ENCODE assay signal across 23 cellular contexts in genomic region chr7:34073676-34074075, GRCh38.
A peak's percentile ranks its signal among the peaks of the same experiment; 100 is the strongest.
DNase-seq lines count a peak whose midpoint lies in the region; ATAC-seq and TF ChIP-seq lines count a peak whose summit lies in the region.
"Had no signal": no experiment of that assay in that cellular context is flagged by ENCODE, and none has a peak within 500 bp of the region (broad histone marks: within the 10 kb centered on the region; RNA-seq: fewer than 3 reads in every experiment).

No MANE protein-coding gene starts in this region.

- H3K9me2 ChIP-seq in SK-N-SH = no peaks in the 10 kb centered on the region

- ATAC-seq in SK-N-SH treated with all-trans-retinoic acid at 6 μM for 48 hours (no peak), right cardiac atrium (peak in 1 of 2 donors; percentile 71), GM18502 (IDR thresholded peaks at IDR 0.05; ENCODE audit: poor library complexity, unreplicated experiment) (no peak)
- ATAC-seq: activated T-cell treated with anti-CD3 and anti-CD28 coated beads, Interleukin-2, amount 50 U/mL, for 72 hours; left colon had no signal

- intact Hi-C loops in right cardiac atrium (cut with DNase I) = no loop called here
- intact Hi-C loops in thyroid gland (cut with DNase I) = no loop called here
- intact Hi-C loops in stomach (cut with DNase I; ENCODE audit: low total_unique reads) = no loop called here

- no peak overlapping the region for H3K9ac ChIP-seq in SK-N-SH

- no peak overlapping the region for H3K4me2 ChIP-seq in SK-N-SH

- H4K20me1 ChIP-seq in SK-N-SH (ENCODE audit: insufficient read depth) = no peaks in the 10 kb centered on the region

- H3K27me3 ChIP-seq in SK-N-SH (ENCODE audit: insufficient read depth) (no peaks in the 10 kb centered on the region), right cardiac atrium (ENCODE audit: control insufficient read depth, insufficient read depth) (no peaks in the 10 kb centered on the region), thyroid gland (no peaks in the 10 kb centered on the region), stomach (no peaks in the 10 kb centered on the region)
- H3K27me3 ChIP-seq: BE2C had no signal

- POLR2A ChIA-PET in SK-N-SH (lab: Yijun Ruan, JAX) = no interaction called here

- peaks cover 22% of the 10 kb centered on the region for H3F3A ChIP-seq in SK-N-SH (replicated peaks; ENCODE audit: insufficient read depth)

- H2AFZ ChIP-seq in SK-N-SH (ENCODE audit: low read depth) = no peak overlapping the region

- no peaks in the 10 kb centered on the region for H3K79me2 ChIP-seq in SK-N-SH (ENCODE audit: insufficient read depth)

- DNase-seq in SK-N-SH = no peak
- peak; percentile 60 to 68 for DNase-seq in cardiac fibroblast (ENCODE audit: low read depth in 2 of 2)
- peak in 2 of 3 donors; percentile 41 to 61 for DNase-seq in right cardiac atrium
- DNase-seq in thyroid gland = peak; percentile 32 to 69
- DNase-seq in stomach = no peak
- DNase-seq in SHP77 treated with DMSO at 0.1 percent for 48 hours (lab: John Stamatoyannopoulos, UW) = no peak
- DNase-seq: 8988T; activated CD4-positive, alpha-beta T cell treated with anti-CD3 and anti-CD28 coated beads for 48 hours; activated T-cell treated with anti-CD3 and anti-CD28 coated beads, Interleukin-2, amount 50 U/mL, for 72 hours; anterior cingulate cortex; BE2C; DND-41; erythroblast; Kasumi-1; left colon; NCI-H1930; nephron progenitor cell; SHP77; small intestine; stimulated activated naive CD4-positive, alpha-beta T cell had no signal

- WGBS in SK-N-SH (ENCODE audit: low lambda C conversion rate) = 37% methylated on average over 2 of the region's 2 CpGs
- WGBS in right cardiac atrium = 49% methylated on average over 2 of the region's 2 CpGs
- WGBS in thyroid gland, 2 donors = 26 to 42% methylated on average over 2 of the region's 2 CpGs
- WGBS in stomach, 5 donors = 64 to 75% (median 67%) methylated on average over 2 of the region's 2 CpGs

- H3K27ac ChIP-seq in SK-N-SH (ENCODE audit: low read depth in 2 of 2, low read length in 1 of 2) (no peak overlapping the region), right cardiac atrium (ENCODE audit: low read length) (no peak overlapping the region), thyroid gland (no peak overlapping the region), stomach (no peak overlapping the region)
- H3K27ac ChIP-seq: prostate gland had no signal

- H3K36me3 ChIP-seq in SK-N-SH (replicated peaks in 1 of 2; ENCODE audit: control insufficient read depth in 1 of 2, insufficient read depth in 2 of 2, low read length in 1 of 2) (no peaks in the 10 kb centered on the region), thyroid gland (no peaks in the 10 kb centered on the region), stomach (peaks cover 0 to under 1% (median 0%) of the 10 kb centered on the region in 4 donors)
- H3K36me3 ChIP-seq: BE2C, prostate gland had no signal

- TF ChIP-seq EP300 in SK-N-SH (IDR thresholded peaks at IDR 0.05; ENCODE audit: borderline replicate concordance in 1 of 2, low read depth in 1 of 2, low read length in 1 of 2) (no peak), stomach (IDR thresholded peaks at IDR 0.05) (no peak)

- CTCF ChIA-PET in SK-N-SH (lab: Yijun Ruan, JAX) = interaction anchor here (1.0 to 4.3 kb wide), 2 partner anchors 14 to 18 kb away, joined by 4 to 14 read pairs; no protein-coding TSS in a partner anchor

- no peak overlapping the region for H3K4me3 ChIP-seq in SK-N-SH (ENCODE audit: low read depth in 2 of 2, low read length in 1 of 2)
- H3K4me3 ChIP-seq in cardiac fibroblast (replicated peaks in 1 of 2; ENCODE audit: low read depth in 2 of 2, low read length in 2 of 2) = no peak overlapping the region
- no peak overlapping the region for H3K4me3 ChIP-seq in right cardiac atrium (ENCODE audit: low read length)
- no peak overlapping the region for H3K4me3 ChIP-seq in thyroid gland (replicated peaks in 1 of 3)
- no peak overlapping the region for H3K4me3 ChIP-seq in stomach
- H3K4me3 ChIP-seq: prostate gland had no signal

- H3K4me1 ChIP-seq in SK-N-SH (ENCODE audit: control insufficient read depth in 1 of 2, insufficient read depth in 2 of 2, low read depth in 1 of 2, low read length in 1 of 2) = peaks cover 0 to 30% of the 10 kb centered on the region in 2 experiments; a peak in 2 of 4 replicates
- H3K4me1 ChIP-seq in right cardiac atrium (ENCODE audit: control insufficient read depth, insufficient read depth, low read length) = no peaks in the 10 kb centered on the region
- H3K4me1 ChIP-seq in thyroid gland = no peaks in the 10 kb centered on the region
- peaks cover 0 to 19% (median 8%) of the 10 kb centered on the region in 4 donors for H3K4me1 ChIP-seq in stomach
- H3K4me1 ChIP-seq: BE2C, prostate gland had no signal

- no peak for TF ChIP-seq RAD21 in SK-N-SH (IDR thresholded peaks at IDR 0.05; ENCODE audit: low read length)

- TF ChIP-seq POLR2A in thyroid gland (IDR thresholded peaks at IDR 0.05) (no peak), stomach (IDR thresholded peaks at IDR 0.05) (no peak)

- no peak for TF ChIP-seq CTCF in SK-N-SH (IDR thresholded peaks at IDR 0.05)
- TF ChIP-seq CTCF in cardiac fibroblast (IDR thresholded peaks at IDR 0.05; ENCODE audit: low read depth, low read length) = no peak
- no peak for TF ChIP-seq CTCF in thyroid gland (IDR thresholded peaks at IDR 0.05)
- TF ChIP-seq CTCF in stomach (IDR thresholded peaks at IDR 0.05) = no peak

- H3K9me3 ChIP-seq in SK-N-SH = no peaks in the 10 kb centered on the region
- no peaks in the 10 kb centered on the region for H3K9me3 ChIP-seq in right cardiac atrium (ENCODE audit: control insufficient read depth, low read length)
- H3K9me3 ChIP-seq in thyroid gland = no peaks in the 10 kb centered on the region
- no peaks in the 10 kb centered on the region for H3K9me3 ChIP-seq in stomach
- H3K9me3 ChIP-seq: BE2C, prostate gland had no signal

TF ChIP-seq in SK-N-SH, 30 proteins besides CTCF, POLR2A, EP300 and RAD21 (continues in another document):
- TF ChIP-seq NFIC (IDR thresholded peaks at IDR 0.05; ENCODE audit: borderline replicate concordance) (no peak), PBX3 (IDR thresholded peaks at IDR 0.05) (no peak), RXRA (IDR thresholded peaks at IDR 0.05; ENCODE audit: borderline replicate concordance, low read depth) (no peak), USF2 (IDR thresholded peaks at IDR 0.05; ENCODE audit: borderline replicate concordance, low read depth, low read length) (no peak), TAF1 (IDR thresholded peaks at IDR 0.05; ENCODE audit: borderline replicate concordance, low read depth, low read length) (no peak), GABPA (IDR thresholded peaks at IDR 0.05; ENCODE audit: low read depth) (no peak), GATA2 (CRISPR knock-in tag; IDR thresholded peaks at IDR 0.05) (no peak), MAX (IDR thresholded peaks at IDR 0.05; ENCODE audit: low read depth) (peak; percentile 38; the same call in 1 of the 2 replicates)

TF ChIP-seq in SK-N-SH treated with all-trans-retinoic acid at 6 μM for 48 hours, 23 proteins besides CTCF, POLR2A, EP300 and RAD21 (continues in another document):
- TF ChIP-seq ZFP30 (CRISPR knock-in tag; IDR thresholded peaks at IDR 0.05) (no peak), RARB (CRISPR knock-in tag; IDR thresholded peaks at IDR 0.05) (no peak), ZNF8 (CRISPR knock-in tag; IDR thresholded peaks at IDR 0.05) (no peak), CSDC2 (CRISPR knock-in tag; IDR thresholded peaks at IDR 0.05) (no peak), ZNF70 (CRISPR knock-in tag; IDR thresholded peaks at IDR 0.05) (no peak), BACH2 (CRISPR knock-in tag; IDR thresholded peaks at IDR 0.05; ENCODE audit: borderline replicate concordance) (no peak), TSHZ2 (CRISPR knock-in tag; IDR thresholded peaks at IDR 0.05) (no peak), SNAI2 (CRISPR knock-in tag; IDR thresholded peaks at IDR 0.05) (no peak), POU6F1 (CRISPR knock-in tag; IDR thresholded peaks at IDR 0.05; ENCODE audit: borderline replicate concordance, low read depth) (no peak)

Comparison
In these comparisons a context has a peak if more than half of its experiments do, and no peak if none do; other contexts are left out.
1. DNase-seq: peak in cardiac fibroblast (2 of 2), right cardiac atrium (2 of 3) and thyroid gland (2 of 2); none in SK-N-SH (single experiment), stomach (single experiment) and SHP77 treated with DMSO at 0.1 percent for 48 hours (single experiment).